ENCODE assay signal across 21 cellular contexts in genomic region chr1:219539645-219540254, GRCh38.
"Had no signal": no experiment of that assay in that cellular context is flagged by ENCODE, and none has a peak within 500 bp of the region (broad histone marks: within the 10 kb centered on the region; RNA-seq: fewer than 3 reads in every experiment).

No MANE protein-coding gene starts in this region.

- H3K27ac ChIP-seq: heart left ventricle, neutrophil, spleen, testis, tibial nerve, upper lobe of right lung, vagina had no signal

- H3K4me3 Mint-ChIP-seq: endodermal cell; naive thymus-derived CD4-positive, alpha-beta T cell; stimulated activated naive B cell treated with anti-CD40 and anti-IgM and Interleukin-4, amounts not matched to agents 10 μg/mL and 1 μg/mL and 100 μg/mL, for 72 hours; stimulated activated naive CD8-positive, alpha-beta T cell treated with anti-CD3 and anti-CD28 coated beads, Interleukin-15, amount 100 ng/mL, for 72 hours had no signal

- H3K36me3 Mint-ChIP-seq: stimulated activated naive B cell treated with anti-CD40 and anti-IgM and Interleukin-4, amounts not matched to agents 10 μg/mL and 1 μg/mL and 100 μg/mL, for 72 hours had no signal

- DNase-seq: effector CD4-positive, alpha-beta T cell; endodermal cell; heart left ventricle; hippocampal formation; left colon; left ventricle myocardium superior; mesendoderm; naive thymus-derived CD4-positive, alpha-beta T cell; spleen; stimulated activated CD4-positive, alpha-beta T cell treated with anti-CD3 and anti-CD28 coated beads, Interleukin-15, amount 100 ng/mL, for 24 hours; stimulated activated CD4-positive, alpha-beta T cell treated with anti-CD3 and anti-CD28 coated beads, Interleukin-1b, Interleukin-23, amount 100 ng/mL, for 48 hours; stimulated activated CD4-positive, alpha-beta T cell treated with anti-CD3 and anti-CD28 coated beads, Interleukin-4, amount 100 ng/mL, for 4 hours; stimulated activated naive B cell treated with anti-CD40 and anti-IgM and Interleukin-4, amounts not matched to agents 10 μg/mL and 1 μg/mL and 100 μg/mL, for 72 hours; stimulated activated naive CD8-positive, alpha-beta T cell treated with anti-CD3 and anti-CD28 coated beads, Interleukin-15, amount 100 ng/mL, for 72 hours; testis; upper lobe of right lung had no signal

- H3K27me3 Mint-ChIP-seq: stimulated activated naive B cell treated with anti-CD40 and anti-IgM and Interleukin-4, amounts not matched to agents 10 μg/mL and 1 μg/mL and 100 μg/mL, for 72 hours; stimulated activated naive CD8-positive, alpha-beta T cell treated with anti-CD3 and anti-CD28 coated beads, Interleukin-15, amount 100 ng/mL, for 72 hours had no signal

- H3K9me3 ChIP-seq: heart left ventricle, neutrophil, spleen, testis, tibial nerve, upper lobe of right lung, vagina had no signal

- H3K4me1 ChIP-seq: heart left ventricle, spleen, testis, tibial nerve, upper lobe of right lung, vagina had no signal

- H3K27me3 ChIP-seq: heart left ventricle, neutrophil, spleen, testis, tibial nerve, upper lobe of right lung, vagina had no signal

- H3K27ac Mint-ChIP-seq: endodermal cell; naive thymus-derived CD4-positive, alpha-beta T cell; stimulated activated naive B cell treated with anti-CD40 and anti-IgM and Interleukin-4, amounts not matched to agents 10 μg/mL and 1 μg/mL and 100 μg/mL, for 72 hours; stimulated activated naive CD8-positive, alpha-beta T cell treated with anti-CD3 and anti-CD28 coated beads, Interleukin-15, amount 100 ng/mL, for 72 hours had no signal

- H3K4me1 Mint-ChIP-seq: naive thymus-derived CD4-positive, alpha-beta T cell; stimulated activated naive B cell treated with anti-CD40 and anti-IgM and Interleukin-4, amounts not matched to agents 10 μg/mL and 1 μg/mL and 100 μg/mL, for 72 hours; stimulated activated naive CD8-positive, alpha-beta T cell treated with anti-CD3 and anti-CD28 coated beads, Interleukin-15, amount 100 ng/mL, for 72 hours had no signal

- H3K36me3 ChIP-seq: heart left ventricle, neutrophil, spleen, tibial nerve, upper lobe of right lung, vagina had no signal

- ATAC-seq: heart left ventricle; left colon; left ventricle myocardium superior; naive thymus-derived CD4-positive, alpha-beta T cell; sciatic nerve; stimulated activated naive CD8-positive, alpha-beta T cell treated with anti-CD3 and anti-CD28 coated beads, Interleukin-15, amount 100 ng/mL, for 72 hours; upper lobe of right lung had no signal

- H3K4me3 ChIP-seq: heart left ventricle, lung, spleen, testis, tibial nerve, upper lobe of right lung, vagina had no signal

- H3K9me3 Mint-ChIP-seq: stimulated activated naive B cell treated with anti-CD40 and anti-IgM and Interleukin-4, amounts not matched to agents 10 μg/mL and 1 μg/mL and 100 μg/mL, for 72 hours had no signal
